In the genomic region with DNA sequence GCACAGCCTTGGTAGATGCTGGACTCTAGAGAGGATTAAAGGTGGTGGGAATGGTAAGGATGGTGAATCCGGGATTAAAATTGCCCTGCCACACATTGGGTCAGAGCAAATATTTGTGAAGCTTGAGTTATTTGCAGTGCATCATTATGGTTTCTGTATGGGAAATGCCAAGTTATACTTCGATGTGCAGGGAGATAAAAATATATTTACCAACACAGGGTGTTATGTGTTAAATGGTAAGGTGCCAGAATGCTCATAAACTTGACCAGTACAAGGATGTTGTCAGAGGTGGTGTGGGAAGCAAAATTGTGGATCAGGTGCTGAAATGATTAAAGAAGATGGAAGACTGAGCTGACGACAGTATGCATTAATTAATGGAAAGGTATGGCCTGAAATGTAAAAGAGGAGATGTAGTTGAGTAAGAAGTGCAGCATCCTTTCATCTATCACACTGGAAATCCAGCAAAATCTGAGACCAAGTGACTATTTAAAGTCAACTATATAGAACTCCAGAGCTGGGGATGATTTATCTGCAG, we compare ENCODE assay signal across 18 cellular contexts.
DNase-seq lines count a peak whose midpoint lies in the region; ATAC-seq and TF ChIP-seq lines count a peak whose summit lies in the region.
"Had no signal": no experiment of that assay in that cellular context is flagged by ENCODE, and none has a peak within 500 bp of the region (broad histone marks: within the 10 kb centered on the region; RNA-seq: fewer than 3 reads in every experiment).

No MANE protein-coding gene starts in this region.

- H3F3A ChIP-seq in PC-9 (ENCODE audit: insufficient read depth, low read depth), result no peaks in the 10 kb centered on the region

- H3K4me3 ChIP-seq in Panc1 (ENCODE audit: low read depth in 2 of 2, low read length in 2 of 2) (no peak overlapping the region), dorsolateral prefrontal cortex (no peak overlapping the region), PC-9 (no peak overlapping the region)
- H3K4me3 ChIP-seq: BLaER1 treated with 17β-estradiol and CSF1 and Interleukin-3, amounts not matched to agents 10 nM and 100 nM; GM23248; HAP-1 had no signal

- in situ Hi-C loops in Panc1 (cut with HindIII; ENCODE audit: low pct_unique_long_range_greater_than_20kb, low sequenced_read_pairs), result no loop called here

- DNase-seq in NCI-H146 (lab: John Stamatoyannopoulos, UW), result peak; percentile 61
- DNase-seq in Panc1 (ENCODE audit: low read depth, low spot score), result no peak
- DNase-seq in dorsolateral prefrontal cortex, result no peak
- DNase-seq in activated CD4-positive, alpha-beta memory T cell treated with anti-CD3 and anti-CD28 coated beads for 36 hours, result no peak
- no peak for DNase-seq in PC-9
- DNase-seq in Calu3, result no peak
- DNase-seq: CD4-positive, CD25-positive, alpha-beta regulatory T cell; CD8-positive, alpha-beta memory T cell; COR-L47; GF-D8; GM23248 had no signal

- H3K36me3 ChIP-seq in Panc1 (ENCODE audit: control insufficient read depth, insufficient read depth, low read length) (no peaks in the 10 kb centered on the region), PC-9 (ENCODE audit: low read depth) (no peaks in the 10 kb centered on the region)
- H3K36me3 ChIP-seq: BLaER1 treated with 17β-estradiol and CSF1 and Interleukin-3, amounts not matched to agents 10 nM and 100 nM; HAP-1 had no signal

- CTCF ChIA-PET in Panc1 (lab: Charles Lee) (no interaction called here), PC-9 (lab: Charles Lee) (no interaction called here), Calu3 (lab: Charles Lee) (no interaction called here)
- CTCF ChIA-PET in activated CD4-positive, alpha-beta memory T cell treated with anti-CD3 and anti-CD28 coated beads for 36 hours (lab: Charles Lee), result no interaction called here

- peaks cover 2% of the 10 kb centered on the region for H3K27me3 Mint-ChIP-seq in activated CD4-positive, alpha-beta memory T cell treated with anti-CD3 and anti-CD28 coated beads for 36 hours
- no peaks in the 10 kb centered on the region for H3K27me3 Mint-ChIP-seq in Calu3 (ENCODE audit: unreplicated experiment)
- H3K27me3 Mint-ChIP-seq: IgD-negative memory B cell had no signal

- H3K4me3 Mint-ChIP-seq in activated CD4-positive, alpha-beta memory T cell treated with anti-CD3 and anti-CD28 coated beads for 36 hours, result no peak overlapping the region
- no peak overlapping the region for H3K4me3 Mint-ChIP-seq in Calu3 (ENCODE audit: low read depth, unreplicated experiment)
- H3K4me3 Mint-ChIP-seq: B cell; CD4-positive, CD25-positive, alpha-beta regulatory T cell; CD8-positive, alpha-beta memory T cell; IgD-negative memory B cell had no signal

- no peak overlapping the region for H3K27ac Mint-ChIP-seq in activated CD4-positive, alpha-beta memory T cell treated with anti-CD3 and anti-CD28 coated beads for 36 hours
- no peak overlapping the region for H3K27ac Mint-ChIP-seq in Calu3 (ENCODE audit: unreplicated experiment)
- H3K27ac Mint-ChIP-seq: B cell; CD4-positive, CD25-positive, alpha-beta regulatory T cell; CD8-positive, alpha-beta memory T cell; IgD-negative memory B cell had no signal

- POLR2A ChIA-PET in Panc1 (lab: Charles Lee) (no interaction called here), PC-9 (lab: Charles Lee; ENCODE audit: unreplicated experiment) (no interaction called here)
- POLR2A ChIA-PET in activated CD4-positive, alpha-beta memory T cell treated with anti-CD3 and anti-CD28 coated beads for 36 hours (lab: Charles Lee), result no interaction called here

- H3K27ac ChIP-seq in 22Rv1, result peak overlapping the region; percentile 52
- H3K27ac ChIP-seq in Panc1 (ENCODE audit: low read length), result peak overlapping the region; percentile 30; the same call in 1 of the 2 replicates
- H3K27ac ChIP-seq in dorsolateral prefrontal cortex, result peak overlapping the region in 36 of 59 donors; percentile 0 to 73 (median 33)
- no peak overlapping the region for H3K27ac ChIP-seq in PC-9
- H3K27ac ChIP-seq: BLaER1 treated with 17β-estradiol and CSF1 and Interleukin-3, amounts not matched to agents 10 nM and 100 nM; GM23248 had no signal

- no TSS peak for BruUV-seq in Panc1 (replicated peaks; lab: Mats Ljungman, UMichigan)
- no TSS peak for BruUV-seq in PC-9 (replicated peaks; lab: Mats Ljungman, UMichigan)
- BruUV-seq in Calu3 (replicated peaks; lab: Mats Ljungman, UMichigan), result no TSS peak

- no peak overlapping the region for H3K4me2 ChIP-seq in PC-9
- H3K4me2 ChIP-seq: BLaER1 treated with 17β-estradiol and CSF1 and Interleukin-3, amounts not matched to agents 10 nM and 100 nM had no signal

- no peak overlapping the region for H2AFZ ChIP-seq in PC-9
- H2AFZ ChIP-seq: GM23248 had no signal

- no peaks in the 10 kb centered on the region for H3K79me2 ChIP-seq in PC-9 (ENCODE audit: low read depth)

- no peaks in the 10 kb centered on the region for H3K9me3 Mint-ChIP-seq in activated CD4-positive, alpha-beta memory T cell treated with anti-CD3 and anti-CD28 coated beads for 36 hours
- H3K9me3 Mint-ChIP-seq in Calu3 (ENCODE audit: low read depth, unreplicated experiment), result no peaks in the 10 kb centered on the region
- H3K9me3 Mint-ChIP-seq: CD4-positive, CD25-positive, alpha-beta regulatory T cell; CD8-positive, alpha-beta memory T cell; IgD-negative memory B cell had no signal

- no peak for ATAC-seq in Panc1
- ATAC-seq in GM19324 (IDR thresholded peaks at IDR 0.05; ENCODE audit: low FRiP score, unreplicated experiment), result no peak
- ATAC-seq: HepG2 had no signal

- TF ChIP-seq CTCF in 22Rv1 (IDR thresholded peaks at IDR 0.05) (no peak), Panc1 (IDR thresholded peaks at IDR 0.05) (no peak), dorsolateral prefrontal cortex (IDR thresholded peaks at IDR 0.05 in 54 of 56, conservative IDR thresholded peaks at IDR 0.05 in 2 of 56; ENCODE audit: low read depth in 1 of 56, partially characterized antibody in 56 of 56) (no peak), PC-9 (conservative IDR thresholded peaks at IDR 0.05) (no peak), Calu3 (IDR thresholded peaks at IDR 0.05; ENCODE audit: unreplicated experiment) (no peak)

- no peaks in the 10 kb centered on the region for H3K9me3 ChIP-seq in Panc1 (ENCODE audit: control insufficient read depth, insufficient read depth, low read depth, low read length)
- no peaks in the 10 kb centered on the region for H3K9me3 ChIP-seq in PC-9 (ENCODE audit: insufficient read depth, low read depth)
- H3K9me3 ChIP-seq: BLaER1 treated with 17β-estradiol and CSF1 and Interleukin-3, amounts not matched to agents 10 nM and 100 nM; HAP-1 had no signal

- peaks cover 2% of the 10 kb centered on the region for H3K36me3 Mint-ChIP-seq in activated CD4-positive, alpha-beta memory T cell treated with anti-CD3 and anti-CD28 coated beads for 36 hours
- no peaks in the 10 kb centered on the region for H3K36me3 Mint-ChIP-seq in Calu3 (ENCODE audit: insufficient read depth, unreplicated experiment)
- H3K36me3 Mint-ChIP-seq: CD4-positive, CD25-positive, alpha-beta regulatory T cell; CD8-positive, alpha-beta memory T cell; IgD-negative memory B cell had no signal

- H3K27me3 ChIP-seq in Panc1 (ENCODE audit: control insufficient read depth, insufficient read depth, low read length) (no peaks in the 10 kb centered on the region), dorsolateral prefrontal cortex (no peaks in the 10 kb centered on the region), PC-9 (ENCODE audit: insufficient read depth, low read depth) (no peaks in the 10 kb centered on the region)
- H3K27me3 ChIP-seq: BLaER1 treated with 17β-estradiol and CSF1 and Interleukin-3, amounts not matched to agents 10 nM and 100 nM had no signal

- H3K9me2 ChIP-seq in PC-9 (ENCODE audit: insufficient read depth), result no peaks in the 10 kb centered on the region

- H3K4me1 Mint-ChIP-seq in activated CD4-positive, alpha-beta memory T cell treated with anti-CD3 and anti-CD28 coated beads for 36 hours (ENCODE audit: low read depth), result peaks cover 18% of the 10 kb centered on the region
- no peaks in the 10 kb centered on the region for H3K4me1 Mint-ChIP-seq in Calu3 (ENCODE audit: low read depth, unreplicated experiment)

- H4K20me1 ChIP-seq in PC-9 (ENCODE audit: insufficient read depth), result no peaks in the 10 kb centered on the region
- H4K20me1 ChIP-seq: BLaER1 treated with 17β-estradiol and CSF1 and Interleukin-3, amounts not matched to agents 10 nM and 100 nM had no signal

- intact Hi-C loops in Panc1 (cut with micrococcal nuclease; ENCODE audit: unreplicated experiment), result no loop called here
- intact Hi-C loops in dorsolateral prefrontal cortex (cut with DNase I), result no loop called here
- intact Hi-C loops in activated CD4-positive, alpha-beta memory T cell treated with anti-CD3 and anti-CD28 coated beads for 36 hours (cut with micrococcal nuclease), result no loop called here
- intact Hi-C loops in PC-9 (cut with micrococcal nuclease; ENCODE audit: unreplicated experiment), result no loop called here
- intact Hi-C loops in Calu3 (cut with micrococcal nuclease; ENCODE audit: unreplicated experiment), result no loop called here

- peaks cover 12% of the 10 kb centered on the region; the same call in 1 of the 2 replicates for H3K4me1 ChIP-seq in Panc1 (ENCODE audit: control insufficient read depth, insufficient read depth, low read length)
- H3K4me1 ChIP-seq in PC-9 (replicated peaks; ENCODE audit: insufficient read depth), result no peaks in the 10 kb centered on the region
- H3K4me1 ChIP-seq: HAP-1 had no signal
